8 cellular contexts compared by ENCODE assay signal in the genomic region with DNA sequence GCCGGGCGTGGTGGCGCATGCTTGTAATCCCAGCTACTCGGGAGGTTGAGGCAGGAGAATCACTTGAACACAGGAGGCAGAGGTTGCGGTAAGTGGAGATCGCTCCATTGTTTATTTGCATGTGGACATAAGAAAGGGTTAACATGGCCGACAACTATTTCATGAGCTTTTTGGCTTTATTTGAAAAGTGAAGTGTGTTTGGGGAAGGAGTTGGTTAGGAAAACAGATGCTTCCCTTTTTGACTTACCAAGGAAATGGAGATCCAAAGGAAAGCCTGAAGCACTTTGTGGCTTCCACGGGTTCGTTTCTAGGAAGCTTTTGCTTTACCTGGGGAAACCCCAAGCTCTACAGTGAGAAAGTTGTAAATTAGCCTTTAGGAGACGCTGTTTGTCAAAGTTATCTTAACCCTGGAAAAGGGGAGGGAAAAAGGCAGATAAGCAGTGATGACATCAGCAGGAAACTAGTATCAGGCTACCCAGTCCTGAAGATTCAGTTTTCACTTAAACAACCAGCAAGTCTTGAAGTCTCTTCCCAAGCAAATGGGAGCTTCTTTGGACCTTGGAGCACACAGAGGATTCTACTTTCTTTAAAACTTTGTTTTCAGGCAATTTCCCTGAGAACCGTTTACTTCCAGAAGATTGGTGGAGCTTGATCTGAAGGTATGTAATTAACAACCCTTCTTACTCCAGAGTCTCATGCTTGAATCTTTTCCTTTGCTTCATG. TPM values are rescaled to one million over a fixed set of nuclear protein-coding genes. Genes with fewer than 3 reads are reported as not detected.
A peak's percentile ranks its signal among the peaks of the same experiment; 100 is the strongest.
DNase-seq lines count a peak whose midpoint lies in the region; ATAC-seq, FAIRE-seq and TF ChIP-seq lines count a peak whose summit lies in the region.

A gene with protein sequence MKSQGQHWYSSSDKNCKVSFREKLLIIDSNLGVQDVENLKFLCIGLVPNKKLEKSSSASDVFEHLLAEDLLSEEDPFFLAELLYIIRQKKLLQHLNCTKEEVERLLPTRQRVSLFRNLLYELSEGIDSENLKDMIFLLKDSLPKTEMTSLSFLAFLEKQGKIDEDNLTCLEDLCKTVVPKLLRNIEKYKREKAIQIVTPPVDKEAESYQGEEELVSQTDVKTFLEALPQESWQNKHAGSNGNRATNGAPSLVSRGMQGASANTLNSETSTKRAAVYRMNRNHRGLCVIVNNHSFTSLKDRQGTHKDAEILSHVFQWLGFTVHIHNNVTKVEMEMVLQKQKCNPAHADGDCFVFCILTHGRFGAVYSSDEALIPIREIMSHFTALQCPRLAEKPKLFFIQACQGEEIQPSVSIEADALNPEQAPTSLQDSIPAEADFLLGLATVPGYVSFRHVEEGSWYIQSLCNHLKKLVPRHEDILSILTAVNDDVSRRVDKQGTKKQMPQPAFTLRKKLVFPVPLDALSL (plus strand): TSS at position 492 of the 723 bp plus-strand sequence. CDS start 2,637 bp downstream, outside the sequence.

- H3K36me3 Mint-ChIP-seq in T-helper 2 cell treated with Interferon-gamma antibody and Interleukin-4, amounts not matched to agents 5 μg/mL and 100 μg/mL, for 36 hours (ENCODE audit: low read depth): peaks cover 37% of the 10 kb centered on the region

- peak within 1 kb of the TSS; percentile 94 for H3K27ac Mint-ChIP-seq in T-helper 2 cell treated with Interferon-gamma antibody and Interleukin-4, amounts not matched to agents 5 μg/mL and 100 μg/mL, for 36 hours

- peaks cover 4% of the 10 kb centered on the region for H3K9me3 Mint-ChIP-seq in T-helper 2 cell treated with Interferon-gamma antibody and Interleukin-4, amounts not matched to agents 5 μg/mL and 100 μg/mL, for 36 hours

- no peak for FAIRE-seq in HTR-8/SVneo (lab: Jason Lieb, UNC)

- DNase-seq in GM10266 (ENCODE audit: extremely low spot score) (peak; percentile 67), HTR-8/SVneo (ENCODE audit: insufficient read length, low spot score) (peak; percentile 34), fibroblast of mammary gland (ENCODE audit: low read depth) (peak; percentile 73), omental fat pad (ENCODE audit: low spot score) (no peak), NCI-H146 (lab: John Stamatoyannopoulos, UW) (no peak), NCI-H2196 (lab: John Stamatoyannopoulos, UW; ENCODE audit: unreplicated experiment) (no peak)
- peak; percentile 46 for DNase-seq in T-helper 2 cell treated with Interferon-gamma antibody and Interleukin-4, amounts not matched to agents 5 μg/mL and 100 μg/mL, for 36 hours (ENCODE audit: low spot score)

- TF ChIP-seq CTCF in GM10266 (IDR thresholded peaks at IDR 0.05; ENCODE audit: control insufficient read depth, insufficient read depth, low read depth, missing control alignments) (peak; percentile 67), fibroblast of mammary gland (conservative IDR thresholded peaks at IDR 0.05; ENCODE audit: control insufficient read depth, insufficient read depth, low read depth, low read length) (peak; percentile 42), omental fat pad (IDR thresholded peaks at IDR 0.05) (no peak)

- H3K4me3 ChIP-seq in fibroblast of mammary gland (ENCODE audit: control insufficient read depth, low read depth, low read length): peak within 1 kb of the TSS; percentile 49

- peak within 1 kb of the TSS; percentile 98 for H3K4me3 Mint-ChIP-seq in T-helper 2 cell treated with Interferon-gamma antibody and Interleukin-4, amounts not matched to agents 5 μg/mL and 100 μg/mL, for 36 hours

- no peaks in the 10 kb centered on the region for H3K27me3 Mint-ChIP-seq in T-helper 2 cell treated with Interferon-gamma antibody and Interleukin-4, amounts not matched to agents 5 μg/mL and 100 μg/mL, for 36 hours (ENCODE audit: low read depth)

- peaks cover 43% of the 10 kb centered on the region for H3K4me1 Mint-ChIP-seq in T-helper 2 cell treated with Interferon-gamma antibody and Interleukin-4, amounts not matched to agents 5 μg/mL and 100 μg/mL, for 36 hours (ENCODE audit: low read depth)

- ATAC-seq in GM21390 (IDR thresholded peaks at IDR 0.05; ENCODE audit: unreplicated experiment): peak; percentile 81
- ATAC-seq in omental fat pad (ENCODE audit: low FRiP score): peak; percentile 79

RNA-seq across cellular contexts. Expression of the gene that starts here (rescaled TPM):
- total RNA-seq in omental fat pad: 10 to 100 TPM; 13.5 to 47.0 (median 15.3) TPM

Comparison
In these comparisons a context has a peak if more than half of its experiments do, and no peak if none do; other contexts are left out.
1. DNase-seq: peak in GM10266 (single experiment), HTR-8/SVneo (single experiment), T-helper 2 cell treated with Interferon-gamma antibody and Interleukin-4, amounts not matched to agents 5 μg/mL and 100 μg/mL, for 36 hours (single experiment) and fibroblast of mammary gland (single experiment); none in omental fat pad (single experiment), NCI-H146 (single experiment) and NCI-H2196 (single experiment).
2. CTCF ChIP-seq: peak in GM10266 (single experiment) and fibroblast of mammary gland (single experiment); none in omental fat pad (0 of 3).